36 cellular contexts compared by ENCODE assay signal in the genomic region with DNA sequence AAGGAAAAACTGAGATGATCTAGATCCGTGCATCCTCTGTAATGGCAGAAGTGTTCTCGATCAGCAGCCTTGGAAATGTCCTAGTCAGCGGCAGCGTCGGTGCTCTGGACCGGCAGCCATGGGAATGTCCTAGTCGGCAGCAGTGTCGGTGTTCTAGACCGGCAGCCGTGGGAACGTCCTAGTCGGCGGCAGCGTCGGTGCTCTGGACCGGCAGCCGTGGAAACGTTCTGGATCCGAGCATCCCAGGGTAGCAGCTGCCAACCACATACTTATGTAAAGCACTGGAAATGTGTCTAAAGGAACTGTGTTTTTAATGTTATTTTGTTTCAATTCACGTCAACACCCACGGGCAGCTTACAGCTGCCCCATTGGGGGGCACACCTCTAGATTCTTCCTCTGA. TPM values are rescaled to one million over a fixed set of nuclear protein-coding genes. Genes with fewer than 3 reads are reported as not detected.
"Had no signal": no experiment of that assay in that cellular context is flagged by ENCODE, and none has a peak within 500 bp of the region (broad histone marks: within the 10 kb centered on the region; RNA-seq: fewer than 3 reads in every experiment).

No MANE protein-coding gene starts in this region.

- H3K27me3 ChIP-seq: adrenal gland, ascending aorta, cardiac muscle cell had no signal

- H3K9me3 Mint-ChIP-seq: activated B cell treated with CpG ODN at 0.5 μM for 24 hours; activated CD4-positive, alpha-beta memory T cell treated with anti-CD3 and anti-CD28 coated beads for 36 hours; activated CD4-positive, alpha-beta T cell treated with anti-CD3 and anti-CD28 coated beads, Interleukin-2, amount 10 ng/mL, durations not matched to agents 24 days and 14 days; activated CD8-positive, alpha-beta T cell treated with anti-CD3 and anti-CD28 coated beads for 36 hours; activated naive CD4-positive, alpha-beta T cell treated with anti-CD3 and anti-CD28 coated beads for 36 hours; activated naive CD4-positive, alpha-beta T cell treated with anti-CD3 and anti-CD28 coated beads, Interleukin-2, amount 50 U/mL, for 72 hours; activated naive CD8-positive, alpha-beta T cell treated with anti-CD3 and anti-CD28 coated beads for 36 hours; activated T-cell treated with anti-CD3 and anti-CD28 coated beads, Interleukin-2, amount 50 U/mL, for 4 hours; activated T-cell treated with anti-CD3 and anti-CD28 coated beads, Interleukin-2, amount 50 U/mL, for 72 hours; activated T-helper 1 cell treated with anti-CD3 and anti-CD28 coated beads, Interleukin-12 subunit alpha, Interleukin-12 subunit beta, Interleukin-2, Interleukin-4 antibody, amounts not matched to agents 30 ng/mL and 10 ng/mL and 1 ng/mL, durations not matched to agents 14 hours and 24 hours and 36 hours; activated T-helper 17 cell treated with anti-CD3 and anti-CD28 coated beads, Interleukin-2, amount 50 U/mL, for 72 hours; central memory CD8-positive, alpha-beta T cell; T-helper 1 cell treated with Interleukin-12 subunit alpha and Interleukin-12 subunit beta and Interleukin-4 antibody, amounts not matched to agents 30 μg/mL and 1 μg/mL, for 36 hours; T-helper 2 cell treated with Interferon-gamma antibody and Interleukin-4, amounts not matched to agents 5 μg/mL and 100 μg/mL, for 36 hours had no signal

- H3K9me3 ChIP-seq: adrenal gland, ascending aorta had no signal

- ATAC-seq: activated CD8-positive, alpha-beta T cell treated with anti-CD3 and anti-CD28 coated beads for 36 hours; activated naive CD4-positive, alpha-beta T cell treated with anti-CD3 and anti-CD28 coated beads, Interleukin-2, amount 50 U/mL, for 72 hours; activated T-cell treated with anti-CD3 and anti-CD28 coated beads, Interleukin-2, amount 50 U/mL, for 4 hours; activated T-cell treated with anti-CD3 and anti-CD28 coated beads, Interleukin-2, amount 50 U/mL, for 72 hours; activated T-helper 17 cell treated with anti-CD3 and anti-CD28 coated beads, Interleukin-2, amount 50 U/mL, for 72 hours had no signal

- H3K4me1 ChIP-seq: ascending aorta had no signal

- H3K4me3 Mint-ChIP-seq: activated B cell treated with CpG ODN at 0.5 μM for 24 hours; activated CD4-positive, alpha-beta memory T cell treated with anti-CD3 and anti-CD28 coated beads for 36 hours; activated CD4-positive, alpha-beta T cell treated with anti-CD3 and anti-CD28 coated beads, Interleukin-2, amount 10 ng/mL, durations not matched to agents 24 days and 14 days; activated CD8-positive, alpha-beta T cell treated with anti-CD3 and anti-CD28 coated beads for 36 hours; activated naive CD4-positive, alpha-beta T cell treated with anti-CD3 and anti-CD28 coated beads for 36 hours; activated naive CD8-positive, alpha-beta T cell treated with anti-CD3 and anti-CD28 coated beads for 36 hours; activated T-cell treated with anti-CD3 and anti-CD28 coated beads, Interleukin-2, amount 50 U/mL, for 4 hours; activated T-cell treated with anti-CD3 and anti-CD28 coated beads, Interleukin-2, amount 50 U/mL, for 72 hours; activated T-helper 1 cell treated with anti-CD3 and anti-CD28 coated beads, Interleukin-12 subunit alpha, Interleukin-12 subunit beta, Interleukin-2, Interleukin-4 antibody, amounts not matched to agents 30 ng/mL and 10 ng/mL and 1 ng/mL, durations not matched to agents 14 hours and 24 hours and 36 hours; activated T-helper 17 cell treated with anti-CD3 and anti-CD28 coated beads, Interleukin-2, amount 50 U/mL, for 72 hours; central memory CD8-positive, alpha-beta T cell; T-helper 1 cell treated with Interleukin-12 subunit alpha and Interleukin-12 subunit beta and Interleukin-4 antibody, amounts not matched to agents 30 μg/mL and 1 μg/mL, for 36 hours; T-helper 2 cell treated with Interferon-gamma antibody and Interleukin-4, amounts not matched to agents 5 μg/mL and 100 μg/mL, for 36 hours had no signal

- H3K4me1 Mint-ChIP-seq: activated B cell treated with CpG ODN at 0.5 μM for 24 hours; activated CD4-positive, alpha-beta T cell treated with anti-CD3 and anti-CD28 coated beads, Interleukin-2, amount 10 ng/mL, durations not matched to agents 24 days and 14 days; activated naive CD8-positive, alpha-beta T cell treated with anti-CD3 and anti-CD28 coated beads for 36 hours had no signal

- DNase-seq: activated B cell treated with CpG ODN at 0.5 μM for 24 hours; activated CD4-positive, alpha-beta memory T cell treated with anti-CD3 and anti-CD28 coated beads for 36 hours; activated CD4-positive, alpha-beta T cell treated with anti-CD3 and anti-CD28 coated beads for 4 hours; activated CD4-positive, alpha-beta T cell treated with anti-CD3 and anti-CD28 coated beads, Interleukin-2, amount 10 ng/mL, durations not matched to agents 24 days and 14 days; activated CD4-positive, alpha-beta T cell treated with anti-CD3 and anti-CD28 coated beads, Interleukin-2, amount 50 U/mL, for 1 hour; activated CD4-positive, alpha-beta T cell treated with anti-CD3 and anti-CD28 coated beads, Interleukin-2, amount 50 U/mL, for 4 hours; activated CD4-positive, CD25-positive, alpha-beta regulatory T cell treated with anti-CD3 and anti-CD28 coated beads, Interleukin-2, amount 50 U/mL, for 72 hours; activated CD8-positive, alpha-beta memory T cell treated with anti-CD3 and anti-CD28 coated beads, Interleukin-2, amount 50 U/mL, for 4 hours; activated CD8-positive, alpha-beta T cell treated with anti-CD3 and anti-CD28 coated beads for 36 hours; activated gamma-delta T cell treated with Interleukin-2 at 50 U/mL for 16 hours; activated naive CD4-positive, alpha-beta T cell; activated naive CD4-positive, alpha-beta T cell treated with anti-CD3 and anti-CD28 coated beads for 36 hours; activated naive CD4-positive, alpha-beta T cell treated with anti-CD3 and anti-CD28 coated beads, Interleukin-2, amount 50 U/mL, for 16 hours; activated naive CD8-positive, alpha-beta T cell treated with anti-CD3 and anti-CD28 coated beads for 36 hours; activated T-cell treated with anti-CD3 and anti-CD28 coated beads for 4 hours; activated T-cell treated with anti-CD3 and anti-CD28 coated beads, Interleukin-2, amount 50 U/mL, for 1 hour; activated T-cell treated with anti-CD3 and anti-CD28 coated beads, Interleukin-2, amount 50 U/mL, for 4 hours; activated T-cell treated with anti-CD3 and anti-CD28 coated beads, Interleukin-2, amount 50 U/mL, for 72 hours; adrenal gland; amniotic stem cell; caudate nucleus; cerebellar nuclear complex; T-helper 1 cell; T-helper 2 cell; T-helper 9 cell had no signal

- H3K4me3 ChIP-seq: adrenal gland, ascending aorta, cardiac muscle cell had no signal

- H3K27me3 Mint-ChIP-seq: central memory CD8-positive, alpha-beta T cell had no signal

- H3K27ac ChIP-seq: adrenal gland, ascending aorta, cardiac muscle cell, VCaP had no signal

- H3K36me3 Mint-ChIP-seq: activated CD4-positive, alpha-beta memory T cell treated with anti-CD3 and anti-CD28 coated beads for 36 hours; activated naive CD4-positive, alpha-beta T cell treated with anti-CD3 and anti-CD28 coated beads, Interleukin-2, amount 50 U/mL, for 72 hours; activated naive CD8-positive, alpha-beta T cell treated with anti-CD3 and anti-CD28 coated beads for 36 hours had no signal

- H3K36me3 ChIP-seq: adrenal gland, ascending aorta, cardiac muscle cell had no signal

- H3K27ac Mint-ChIP-seq: activated B cell treated with CpG ODN at 0.5 μM for 24 hours; activated CD4-positive, alpha-beta memory T cell treated with anti-CD3 and anti-CD28 coated beads for 36 hours; activated CD4-positive, alpha-beta T cell treated with anti-CD3 and anti-CD28 coated beads, Interleukin-2, amount 10 ng/mL, durations not matched to agents 24 days and 14 days; activated CD8-positive, alpha-beta T cell treated with anti-CD3 and anti-CD28 coated beads for 36 hours; activated naive CD4-positive, alpha-beta T cell treated with anti-CD3 and anti-CD28 coated beads for 36 hours; activated naive CD4-positive, alpha-beta T cell treated with anti-CD3 and anti-CD28 coated beads, Interleukin-2, amount 50 U/mL, for 72 hours; activated naive CD8-positive, alpha-beta T cell treated with anti-CD3 and anti-CD28 coated beads for 36 hours; activated T-cell treated with anti-CD3 and anti-CD28 coated beads, Interleukin-2, amount 50 U/mL, for 72 hours; activated T-helper 1 cell treated with anti-CD3 and anti-CD28 coated beads, Interleukin-12 subunit alpha, Interleukin-12 subunit beta, Interleukin-2, Interleukin-4 antibody, amounts not matched to agents 30 ng/mL and 10 ng/mL and 1 ng/mL, durations not matched to agents 14 hours and 24 hours and 36 hours; activated T-helper 17 cell treated with anti-CD3 and anti-CD28 coated beads, Interleukin-2, amount 50 U/mL, for 72 hours; T-helper 1 cell treated with Interleukin-12 subunit alpha and Interleukin-12 subunit beta and Interleukin-4 antibody, amounts not matched to agents 30 μg/mL and 1 μg/mL, for 36 hours; T-helper 2 cell treated with Interferon-gamma antibody and Interleukin-4, amounts not matched to agents 5 μg/mL and 100 μg/mL, for 36 hours had no signal

RNA-seq across cellular contexts. Expression of a gene that starts 58.7 kb away (rescaled TPM):
- total RNA-seq: activated B cell treated with CpG ODN at 0.5 μM for 24 hours; activated CD4-positive, alpha-beta memory T cell treated with anti-CD3 and anti-CD28 coated beads for 36 hours; activated CD4-positive, alpha-beta T cell treated with anti-CD3 and anti-CD28 coated beads, Interleukin-2, amount 10 ng/mL, durations not matched to agents 24 days and 14 days; activated CD8-positive, alpha-beta memory T cell treated with anti-CD3 and anti-CD28 coated beads for 36 hours; activated CD8-positive, alpha-beta T cell treated with anti-CD3 and anti-CD28 coated beads for 36 hours; activated naive CD4-positive, alpha-beta T cell treated with anti-CD3 and anti-CD28 coated beads for 36 hours; activated naive CD4-positive, alpha-beta T cell treated with anti-CD3 and anti-CD28 coated beads, Interleukin-2, amount 50 U/mL, for 72 hours; activated naive CD8-positive, alpha-beta T cell treated with anti-CD3 and anti-CD28 coated beads for 36 hours; activated T-cell treated with anti-CD3 and anti-CD28 coated beads, Interleukin-2, amount 50 U/mL, for 4 hours; activated T-cell treated with anti-CD3 and anti-CD28 coated beads, Interleukin-2, amount 50 U/mL, for 72 hours; activated T-helper 1 cell treated with anti-CD3 and anti-CD28 coated beads, Interleukin-12 subunit alpha, Interleukin-12 subunit beta, Interleukin-2, Interleukin-4 antibody, amounts not matched to agents 30 ng/mL and 10 ng/mL and 1 ng/mL, durations not matched to agents 14 hours and 24 hours and 36 hours; activated T-helper 17 cell treated with anti-CD3 and anti-CD28 coated beads, Interleukin-2, amount 50 U/mL, for 72 hours; adrenal gland; ascending aorta; bronchial epithelial cell had no signal
- polyA plus RNA-seq: adrenal gland had no signal
